19 cellular contexts compared by ENCODE assay signal in the genomic region with DNA sequence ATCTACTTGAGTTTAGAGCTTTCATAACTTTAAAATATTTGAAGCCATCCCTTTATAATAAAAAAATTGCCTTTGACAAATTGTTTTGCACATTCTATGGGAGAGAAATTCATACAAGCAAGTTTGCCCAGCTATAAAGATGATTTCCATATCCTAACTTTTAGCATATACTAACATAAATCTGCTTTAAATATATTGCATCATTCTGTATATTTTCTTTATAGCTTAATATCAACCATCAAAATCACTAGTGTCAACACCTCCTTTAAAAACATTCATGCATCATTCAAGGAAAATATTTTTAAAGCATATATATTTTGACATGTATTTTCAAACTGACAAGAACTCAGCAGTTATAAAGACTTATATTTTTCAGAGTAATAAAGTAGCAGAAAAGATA. TPM values are rescaled to one million over a fixed set of nuclear protein-coding genes. Genes with fewer than 3 reads are reported as not detected.
DNase-seq lines count a peak whose midpoint lies in the region; ATAC-seq, FAIRE-seq and TF ChIP-seq lines count a peak whose summit lies in the region.
"Had no signal": no experiment of that assay in that cellular context is flagged by ENCODE, and none has a peak within 500 bp of the region (broad histone marks: within the 10 kb centered on the region; RNA-seq: fewer than 3 reads in every experiment).

No MANE protein-coding gene starts in this region.

- no peak overlapping the region for H3K23ac ChIP-seq in mesendoderm (ENCODE audit: low read length)

- no peak overlapping the region for H3K4ac ChIP-seq in mesendoderm (ENCODE audit: low read depth, low read length)

- H2AK5ac ChIP-seq in mesendoderm (ENCODE audit: low read length), result no peak overlapping the region

- H2BK5ac ChIP-seq in mesendoderm (ENCODE audit: low read length), result no peak overlapping the region

- H4K8ac ChIP-seq in mesendoderm (ENCODE audit: low read depth, low read length), result no peak overlapping the region

- H4K5ac ChIP-seq in mesendoderm (ENCODE audit: low read length), result no peak overlapping the region

- POLR2A ChIA-PET in HepG2 (lab: Yijun Ruan, JAX) (no interaction called here), endothelial cell of umbilical vein (lab: Charles Lee) (no interaction called here)

- BruUV-seq in HepG2 (replicated peaks; lab: Mats Ljungman, UMichigan) (no TSS peak), endothelial cell of umbilical vein (replicated peaks; lab: Mats Ljungman, UMichigan) (no TSS peak)

- intact Hi-C loops in HepG2 (cut with micrococcal nuclease; ENCODE audit: unreplicated experiment) (no loop called here), right lobe of liver (cut with DNase I) (no loop called here), endothelial cell of umbilical vein (cut with micrococcal nuclease) (no loop called here)

- H3K56ac ChIP-seq in mesendoderm (ENCODE audit: low read length), result no peak overlapping the region

- no peak overlapping the region for H2AFZ ChIP-seq in HepG2 (ENCODE audit: low read length)
- H2AFZ ChIP-seq in endothelial cell of umbilical vein (ENCODE audit: low read depth, low read length), result no peak overlapping the region
- H2AFZ ChIP-seq: GM23248 had no signal

- H3K4me2 ChIP-seq in HepG2 (ENCODE audit: low read depth, low read length) (no peak overlapping the region), endothelial cell of umbilical vein (ENCODE audit: insufficient read depth, low read length) (no peak overlapping the region), mesendoderm (ENCODE audit: low read length) (no peak overlapping the region)

- no peaks in the 10 kb centered on the region for H3K9me3 ChIP-seq in HepG2 (ENCODE audit: low read length)
- no peaks in the 10 kb centered on the region for H3K9me3 ChIP-seq in right lobe of liver
- no peaks in the 10 kb centered on the region for H3K9me3 ChIP-seq in SK-N-MC (ENCODE audit: low read depth, low read length)
- no peaks in the 10 kb centered on the region for H3K9me3 ChIP-seq in endothelial cell of umbilical vein (replicated peaks; ENCODE audit: control insufficient read depth, insufficient read depth, low read length)

- TF ChIP-seq RAD21 in HepG2 (CRISPR knock-in tag; IDR thresholded peaks at IDR 0.05), result no peak

- FAIRE-seq in HepG2 (lab: Jason Lieb, UNC) (no peak), endothelial cell of umbilical vein (lab: Jason Lieb, UNC) (peak; percentile 8)
- FAIRE-seq: GM12891 had no signal

- H3K4me1 ChIP-seq in HepG2 (ENCODE audit: insufficient read depth, low read length) (no peaks in the 10 kb centered on the region), right lobe of liver (no peaks in the 10 kb centered on the region), endothelial cell of umbilical vein (ENCODE audit: control insufficient read depth, extremely low read depth, insufficient read depth, low read length) (no peaks in the 10 kb centered on the region), mesendoderm (ENCODE audit: control insufficient read depth, low read depth, low read length) (no peaks in the 10 kb centered on the region)

- H3K4me3 ChIP-seq in HepG2 (replicated peaks in 1 of 3; ENCODE audit: insufficient read depth in 1 of 3, low read depth in 2 of 3, low read length in 3 of 3), result no peak overlapping the region
- H3K4me3 ChIP-seq in right lobe of liver, result no peak overlapping the region
- no peak overlapping the region for H3K4me3 ChIP-seq in SK-N-MC
- H3K4me3 ChIP-seq in endothelial cell of umbilical vein (replicated peaks in 1 of 3; ENCODE audit: insufficient read depth in 1 of 3, low read depth in 1 of 3, low read length in 3 of 3), result no peak overlapping the region
- H3K4me3 ChIP-seq in mesendoderm (ENCODE audit: low read length), result no peak overlapping the region
- H3K4me3 ChIP-seq: GM23248 had no signal

- in situ Hi-C loops in HepG2 (cut with HindIII; ENCODE audit: extremely low pct_ligation_motif_present, low pct_unique_long_range_greater_than_20kb), result no loop called here

- no peaks in the 10 kb centered on the region for H3K79me1 ChIP-seq in mesendoderm (ENCODE audit: low read length)

- peaks cover 2% of the 10 kb centered on the region for H3K9me1 ChIP-seq in endothelial cell of umbilical vein (replicated peaks; ENCODE audit: control insufficient read depth, extremely low read depth, insufficient read depth, low read length)

- H4K20me1 ChIP-seq in HepG2 (ENCODE audit: insufficient read depth, low read length) (no peaks in the 10 kb centered on the region), endothelial cell of umbilical vein (replicated peaks; ENCODE audit: control insufficient read depth, extremely low read depth, insufficient read depth, low read length) (no peaks in the 10 kb centered on the region)

- H3K36me3 ChIP-seq in HepG2 (replicated peaks in 1 of 2; ENCODE audit: control insufficient read depth in 1 of 2, insufficient read depth in 2 of 2, low read length in 2 of 2), result no peaks in the 10 kb centered on the region
- H3K36me3 ChIP-seq in right lobe of liver, result no peaks in the 10 kb centered on the region
- no peaks in the 10 kb centered on the region for H3K36me3 ChIP-seq in SK-N-MC (ENCODE audit: insufficient read depth, low read length)
- no peaks in the 10 kb centered on the region for H3K36me3 ChIP-seq in endothelial cell of umbilical vein (ENCODE audit: control insufficient read depth in 2 of 2, extremely low read depth in 1 of 2, insufficient read depth in 2 of 2, low read length in 2 of 2)
- no peaks in the 10 kb centered on the region for H3K36me3 ChIP-seq in mesendoderm (ENCODE audit: control insufficient read depth, insufficient read depth, low read length)

- H3K27me3 ChIP-seq in HepG2 (ENCODE audit: control insufficient read depth in 1 of 2, insufficient read depth in 2 of 2, low read length in 2 of 2) (no peaks in the 10 kb centered on the region), right lobe of liver (no peaks in the 10 kb centered on the region), endothelial cell of umbilical vein (ENCODE audit: control insufficient read depth in 2 of 2, insufficient read depth in 2 of 2, low read length in 2 of 2) (no peaks in the 10 kb centered on the region), mesendoderm (ENCODE audit: insufficient read depth, low read length, poor library complexity) (no peaks in the 10 kb centered on the region)

- H3K27ac ChIP-seq in HepG2 (ENCODE audit: extremely low read length, insufficient read depth, low read length), result no peak overlapping the region
- no peak overlapping the region for H3K27ac ChIP-seq in right lobe of liver
- peak overlapping the region; percentile 66 for H3K27ac ChIP-seq in SK-N-MC
- no peak overlapping the region for H3K27ac ChIP-seq in endothelial cell of umbilical vein (ENCODE audit: insufficient read depth, low read depth, low read length)
- no peak overlapping the region for H3K27ac ChIP-seq in mesendoderm (ENCODE audit: low read depth, low read length)

- ATAC-seq in HepG2 (no peak), right lobe of liver (no peak)
- ATAC-seq: HCT116 had no signal

- no peak for TF ChIP-seq POLR2A in HepG2 (IDR thresholded peaks at IDR 0.05; ENCODE audit: insufficient read depth in 1 of 2, low read depth in 2 of 2, low read length in 2 of 2)
- TF ChIP-seq POLR2A in right lobe of liver (IDR thresholded peaks at IDR 0.05), result no peak
- no peak for TF ChIP-seq POLR2A in endothelial cell of umbilical vein (IDR thresholded peaks at IDR 0.05; ENCODE audit: low read depth, low read length)

- no peak for TF ChIP-seq EP300 in HepG2 (IDR thresholded peaks at IDR 0.05; ENCODE audit: low read depth in 2 of 2, low read length in 2 of 2)
- no peak for TF ChIP-seq EP300 in HepG2 (CRISPR knock-in tag; IDR thresholded peaks at IDR 0.05; ENCODE audit: borderline replicate concordance)

- H2BK15ac ChIP-seq in mesendoderm (replicated peaks; ENCODE audit: low read depth), result no peak overlapping the region

- H3K18ac ChIP-seq in mesendoderm (ENCODE audit: low read length), result no peak overlapping the region

- H3K9ac ChIP-seq in HepG2 (ENCODE audit: insufficient read depth, low read depth, low read length) (no peak overlapping the region), SK-N-MC (ENCODE audit: insufficient read length) (no peak overlapping the region), endothelial cell of umbilical vein (replicated peaks; ENCODE audit: extremely low read depth, insufficient read depth, low read length) (no peak overlapping the region), mesendoderm (ENCODE audit: low read length) (no peak overlapping the region)
- H3K9ac ChIP-seq: GM23248 had no signal

- TF ChIP-seq CTCF in HepG2 (CRISPR knock-in tag; IDR thresholded peaks at IDR 0.05) (no peak), right lobe of liver (IDR thresholded peaks at IDR 0.05) (no peak), endothelial cell of umbilical vein (IDR thresholded peaks at IDR 0.05; ENCODE audit: extremely low read depth in 1 of 2, insufficient read depth in 1 of 2, low read depth in 1 of 2, low read length in 2 of 2) (no peak)

- no peak for DNase-seq in HepG2 (ENCODE audit: low spot score)
- DNase-seq in right lobe of liver, result no peak
- DNase-seq in SK-N-MC (ENCODE audit: low read depth, low spot score), result no peak
- DNase-seq in endothelial cell of umbilical vein (ENCODE audit: low read depth, low spot score), result no peak
- no peak for DNase-seq in NCI-H187 treated with DMSO at 0.1 percent for 48 hours (lab: John Stamatoyannopoulos, UW)
- DNase-seq in mesendoderm, result no peak
- no peak for DNase-seq in hypothalamus (lab: John Stamatoyannopoulos, UW)
- DNase-seq: 8988T; C1 segment of cervical spinal cord; Calu3; CD4-positive, alpha-beta memory T cell; COR-L47; DMS53; DMS79 treated with DMSO at 0.1 percent for 48 hours; GF-D8; GM23248; H9 had no signal

- dilution Hi-C loops in endothelial cell of umbilical vein (cut with MboI; ENCODE audit: extremely low pct_ligation_motif_present, low sequenced_read_pairs), result no loop called here

- no peaks in the 10 kb centered on the region for H3K79me2 ChIP-seq in HepG2 (ENCODE audit: insufficient read depth, low read length)
- no peaks in the 10 kb centered on the region for H3K79me2 ChIP-seq in endothelial cell of umbilical vein (ENCODE audit: control insufficient read depth, insufficient read depth, low read length)
- H3K79me2 ChIP-seq in mesendoderm (ENCODE audit: control insufficient read depth, insufficient read depth, low read length), result no peaks in the 10 kb centered on the region

- CTCF ChIA-PET in HepG2 (lab: Yijun Ruan, JAX; ENCODE audit: low intra/inter-chr PET ratio, low total read pairs), result no interaction called here
- CTCF ChIA-PET in endothelial cell of umbilical vein (lab: Charles Lee), result interaction anchor here (0.5 to 1.3 kb wide), 3 partner anchors 15 to 1082 kb away, joined by 3 read pairs; no protein-coding TSS in a partner anchor

- H2BK120ac ChIP-seq in mesendoderm (ENCODE audit: low read depth, low read length), result no peak overlapping the region

RNA-seq across cellular contexts. Expression of a gene that starts 49.9 kb away (rescaled TPM):
- total RNA-seq in HepG2 (2016; rRNA removed; fragmentation: Illumina TruSeq; extraction: Trizol), result 4.6 and 5.2 TPM in 2 replicates
- 14.2 and 15.9 TPM in 2 replicates for total RNA-seq in HepG2 (2016; cell fraction: cytosol; rRNA removed; fragmentation: Illumina TruSeq; extraction: Trizol; ENCODE audit: low read depth)
- 4.7 and 5.5 TPM in 2 replicates for total RNA-seq in HepG2 (2016; cell fraction: insoluble cytoplasmic fraction; rRNA removed; fragmentation: Illumina TruSeq; extraction: Trizol)
- 9.0 and 11.8 TPM in 2 replicates for total RNA-seq in HepG2 (2016; cell fraction: membrane; rRNA removed; fragmentation: Illumina TruSeq; extraction: Trizol)
- 18.6 and 20.4 TPM in 2 replicates for total RNA-seq in HepG2 (2016; cell fraction: nucleus; rRNA removed; fragmentation: Illumina TruSeq; extraction: Trizol)
- 1.8 and 2.9 TPM in 2 replicates for polyA plus RNA-seq in HepG2 (2011; rRNA removed)
- 0.97 and 1.0 TPM in 2 replicates for polyA plus RNA-seq in HepG2 (2011; cell fraction: cytosol; rRNA removed)
- 4.3 TPM in 2 replicates for polyA plus RNA-seq in HepG2 (2011; cell fraction: nucleus; rRNA removed)
- polyA plus RNA-seq in HepG2 (2012), result 1.7 and 2.0 TPM in 2 replicates
- polyA plus RNA-seq in HepG2 (2016; cell fraction: cytosol; fragmentation: Illumina TruSeq; extraction: Trizol; ENCODE audit: low read depth), result 0.53 and 0.58 TPM in 2 replicates
- 2.5 and 2.8 TPM in 2 replicates for polyA plus RNA-seq in HepG2 (2016; cell fraction: insoluble cytoplasmic fraction; fragmentation: Illumina TruSeq; extraction: Trizol; ENCODE audit: low read depth)
- polyA plus RNA-seq in HepG2 (2016; cell fraction: membrane; fragmentation: Illumina TruSeq; extraction: Trizol; ENCODE audit: low read depth), result 1.5 and 2.0 TPM in 2 replicates
- polyA plus RNA-seq in HepG2 (2016; cell fraction: nucleus; fragmentation: Illumina TruSeq; extraction: Trizol; ENCODE audit: insufficient read depth, low read depth), result 5.1 and 6.1 TPM in 2 replicates
- 9.9 and 26.1 TPM in 2 replicates for polyA minus RNA-seq in HepG2 (2011; rRNA and poly(A)+ RNA removed; ENCODE audit: low replicate concordance)
- polyA minus RNA-seq in HepG2 (2011; cell fraction: cytosol; rRNA and poly(A)+ RNA removed), result 2.5 and 4.6 TPM in 2 replicates
- 44.1 and 49.7 TPM in 2 replicates for polyA minus RNA-seq in HepG2 (2011; cell fraction: nucleus; rRNA and poly(A)+ RNA removed)
- 1 to 10 TPM; 2.7 to 4.4 (median 3.0) TPM for total RNA-seq in right lobe of liver
- 6.9 and 8.8 TPM in 2 replicates for total RNA-seq in endothelial cell of umbilical vein
- polyA plus RNA-seq in endothelial cell of umbilical vein, result 2.1 and 4.0 TPM in 2 replicates
- polyA plus RNA-seq in endothelial cell of umbilical vein (2011; cell fraction: cytosol; rRNA removed), result 2.7 TPM in 2 replicates
- polyA plus RNA-seq in endothelial cell of umbilical vein (2011; cell fraction: nucleus; rRNA removed), result 9.4 and 9.7 TPM in 2 replicates
- 2.8 and 3.7 TPM in 2 replicates for polyA plus RNA-seq in endothelial cell of umbilical vein (2012)
- 16.0 and 16.3 TPM in 2 replicates for polyA minus RNA-seq in endothelial cell of umbilical vein
- 9.4 TPM for polyA minus RNA-seq in endothelial cell of umbilical vein (2011; cell fraction: cytosol; rRNA and poly(A)+ RNA removed)
- 55.8 and 67.5 TPM in 2 replicates for polyA minus RNA-seq in endothelial cell of umbilical vein (2011; cell fraction: nucleus; rRNA and poly(A)+ RNA removed)
- 9.4 TPM for polyA plus RNA-seq in mesendoderm (2013, experiment 1 of 2)
- 9.5 TPM for polyA plus RNA-seq in mesendoderm (2013, experiment 2 of 2)

RNA-seq across cellular contexts. Expression of a gene that starts 50.4 kb away (rescaled TPM):
- 415 and 596 TPM in 2 replicates for total RNA-seq in HepG2 (2016; rRNA removed; fragmentation: Illumina TruSeq; extraction: Trizol)
- total RNA-seq in HepG2 (2016; cell fraction: cytosol; rRNA removed; fragmentation: Illumina TruSeq; extraction: Trizol; ENCODE audit: low read depth), result 85.4 and 99.8 TPM in 2 replicates
- 405 and 611 TPM in 2 replicates for total RNA-seq in HepG2 (2016; cell fraction: insoluble cytoplasmic fraction; rRNA removed; fragmentation: Illumina TruSeq; extraction: Trizol)
- 96.5 and 110 TPM in 2 replicates for total RNA-seq in HepG2 (2016; cell fraction: membrane; rRNA removed; fragmentation: Illumina TruSeq; extraction: Trizol)
- 230 and 233 TPM in 2 replicates for total RNA-seq in HepG2 (2016; cell fraction: nucleus; rRNA removed; fragmentation: Illumina TruSeq; extraction: Trizol)
- 203 and 293 TPM in 2 replicates for polyA plus RNA-seq in HepG2 (2011; rRNA removed)
- polyA plus RNA-seq in HepG2 (2011; cell fraction: cytosol; rRNA removed), result 203 and 248 TPM in 2 replicates
- 56.7 and 75.3 TPM in 2 replicates for polyA plus RNA-seq in HepG2 (2011; cell fraction: nucleus; rRNA removed)
- 158 and 206 TPM in 2 replicates for polyA plus RNA-seq in HepG2 (2012)
- 61.0 and 66.0 TPM in 2 replicates for polyA plus RNA-seq in HepG2 (2016; cell fraction: cytosol; fragmentation: Illumina TruSeq; extraction: Trizol; ENCODE audit: low read depth)
- 513 and 532 TPM in 2 replicates for polyA plus RNA-seq in HepG2 (2016; cell fraction: insoluble cytoplasmic fraction; fragmentation: Illumina TruSeq; extraction: Trizol; ENCODE audit: low read depth)
- 81.4 and 84.3 TPM in 2 replicates for polyA plus RNA-seq in HepG2 (2016; cell fraction: membrane; fragmentation: Illumina TruSeq; extraction: Trizol; ENCODE audit: low read depth)
- 260 and 264 TPM in 2 replicates for polyA plus RNA-seq in HepG2 (2016; cell fraction: nucleus; fragmentation: Illumina TruSeq; extraction: Trizol; ENCODE audit: insufficient read depth, low read depth)
- 112 and 123 TPM in 2 replicates for polyA minus RNA-seq in HepG2 (2011; rRNA and poly(A)+ RNA removed; ENCODE audit: low replicate concordance)
- polyA minus RNA-seq in HepG2 (2011; cell fraction: cytosol; rRNA and poly(A)+ RNA removed), result 111 and 121 TPM in 2 replicates
- polyA minus RNA-seq in HepG2 (2011; cell fraction: nucleus; rRNA and poly(A)+ RNA removed), result 112 and 144 TPM in 2 replicates
- total RNA-seq in right lobe of liver, result 100 to 1,000 TPM in 4 of 6 experiments, 10 to 100 TPM in 2; 96.4 to 266 (median 110) TPM
- 98.8 and 107 TPM in 2 replicates for total RNA-seq in endothelial cell of umbilical vein
- polyA plus RNA-seq in endothelial cell of umbilical vein, result 81.0 and 121 TPM in 2 replicates
- 152 and 154 TPM in 2 replicates for polyA plus RNA-seq in endothelial cell of umbilical vein (2011; cell fraction: cytosol; rRNA removed)
- 87.6 and 102 TPM in 2 replicates for polyA plus RNA-seq in endothelial cell of umbilical vein (2011; cell fraction: nucleus; rRNA removed)
- polyA plus RNA-seq in endothelial cell of umbilical vein (2012), result 118 and 161 TPM in 2 replicates
- polyA minus RNA-seq in endothelial cell of umbilical vein, result 82.1 and 85.7 TPM in 2 replicates
- 66.7 TPM for polyA minus RNA-seq in endothelial cell of umbilical vein (2011; cell fraction: cytosol; rRNA and poly(A)+ RNA removed)
- 31.7 and 63.5 TPM in 2 replicates for polyA minus RNA-seq in endothelial cell of umbilical vein (2011; cell fraction: nucleus; rRNA and poly(A)+ RNA removed)
- 202 TPM for polyA plus RNA-seq in mesendoderm (2013, experiment 1 of 2)
- polyA plus RNA-seq in mesendoderm (2013, experiment 2 of 2), result 203 TPM
